In the genomic region with DNA sequence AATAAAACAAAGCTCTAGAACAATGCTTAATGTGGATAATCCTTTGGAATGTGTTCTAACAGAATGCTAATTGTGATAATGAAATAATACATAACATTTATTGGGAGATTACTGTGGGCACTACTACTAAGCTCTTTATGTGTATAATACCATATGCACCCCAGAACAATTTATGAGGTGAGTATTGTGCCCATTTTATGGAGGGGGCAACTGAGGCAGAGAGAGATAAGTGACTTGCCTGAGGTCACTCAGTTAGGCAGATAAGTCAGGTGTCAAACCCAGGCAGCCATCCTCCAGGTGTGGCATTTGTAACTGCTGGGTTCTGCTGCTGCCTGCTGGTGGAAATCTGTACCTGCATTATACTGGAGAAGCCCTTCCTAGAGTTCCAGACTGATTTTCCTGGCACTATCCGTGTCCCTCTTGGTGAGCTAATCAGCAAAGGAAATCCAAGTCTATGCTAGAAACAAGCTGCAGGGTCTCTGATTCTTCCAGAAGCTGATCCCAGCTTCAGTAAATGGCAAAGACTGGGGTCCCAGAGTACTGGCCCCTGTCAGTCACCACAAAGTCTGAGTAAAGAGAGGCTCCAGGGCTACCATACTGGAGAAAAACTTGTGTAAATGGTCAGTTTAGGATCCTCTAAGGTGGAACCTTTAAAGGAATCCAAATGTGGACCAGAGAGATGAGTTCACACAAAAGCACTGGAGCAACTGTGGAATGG, we compare ENCODE assay signal across 9 cellular contexts. TPM values are rescaled to one million over a fixed set of nuclear protein-coding genes. Genes with fewer than 3 reads are reported as not detected.
DNase-seq lines count a peak whose midpoint lies in the region; ATAC-seq, FAIRE-seq and TF ChIP-seq lines count a peak whose summit lies in the region.
"Had no signal": no experiment of that assay in that cellular context is flagged by ENCODE, and none has a peak within 500 bp of the region (broad histone marks: within the 10 kb centered on the region; RNA-seq: fewer than 3 reads in every experiment).

No MANE protein-coding gene starts in this region.

- no peak overlapping the region for H3K4me2 ChIP-seq in H1 (ENCODE audit: insufficient read depth in 1 of 2, low read depth in 2 of 2, low read length in 2 of 2)

- no peak overlapping the region for H3K27ac Mint-ChIP-seq in activated naive CD8-positive, alpha-beta T cell treated with anti-CD3 and anti-CD28 coated beads for 36 hours
- no peak overlapping the region for H3K27ac Mint-ChIP-seq in activated naive CD8-positive, alpha-beta T cell treated with anti-CD3 and anti-CD28 coated beads, Interleukin-2, amount 50 U/mL, for 24 hours
- no peak overlapping the region for H3K27ac Mint-ChIP-seq in nephron
- no peak overlapping the region for H3K27ac Mint-ChIP-seq in activated CD8-positive, alpha-beta memory T cell treated with anti-CD3 and anti-CD28 coated beads, Interleukin-2, amount 10 ng/mL, durations not matched to agents 7 days and 5 days

- no peak overlapping the region for H2BK15ac ChIP-seq in H1 (ENCODE audit: low read length)

- no peaks in the 10 kb centered on the region for H3K23me2 ChIP-seq in H1 (ENCODE audit: low read depth, low read length)

- no peaks in the 10 kb centered on the region for H3K36me3 ChIP-seq in H1 (ENCODE audit: control insufficient read depth in 2 of 4, insufficient read depth in 4 of 4, low read length in 3 of 4)

- POLR2A ChIA-PET in H1 (lab: Charles Lee; ENCODE audit: partially characterized antibody): interaction anchor here (1.2 kb wide), 1 partner anchor 137 kb away, joined by 3 read pairs; no protein-coding TSS in a partner anchor

- CTCF ChIA-PET in H1 (lab: Charles Lee; ENCODE audit: partially characterized antibody): interaction anchor here (0.6 to 6.4 kb wide), 53 partner anchors 9 to 567 kb away, joined by 3 to 116 read pairs (median 4); partner anchors contain the start of genes COPB2 and RBP2
- CTCF ChIA-PET in activated CD8-positive, alpha-beta memory T cell treated with anti-CD3 and anti-CD28 coated beads, Interleukin-2, amount 10 ng/mL, durations not matched to agents 7 days and 5 days (lab: Charles Lee): interaction anchor here (1.3 kb wide), 1 partner anchor 134 kb away, joined by 3 read pairs; no protein-coding TSS in a partner anchor

- H2BK5ac ChIP-seq in H1 (ENCODE audit: low read depth, low read length): no peak overlapping the region

- peaks cover 0 to 3% (median 0%) of the 10 kb centered on the region in 4 experiments; a peak in 1 of 7 replicates for H3K4me1 ChIP-seq in H1 (replicated peaks in 1 of 4; ENCODE audit: control insufficient read depth in 3 of 4, insufficient read depth in 4 of 4, low read length in 3 of 4)

- H4K91ac ChIP-seq in H1 (replicated peaks; ENCODE audit: insufficient read length, low read length): no peak overlapping the region

- H3K27me3 Mint-ChIP-seq in activated naive CD8-positive, alpha-beta T cell treated with anti-CD3 and anti-CD28 coated beads for 36 hours: no peaks in the 10 kb centered on the region
- no peaks in the 10 kb centered on the region for H3K27me3 Mint-ChIP-seq in activated naive CD8-positive, alpha-beta T cell treated with anti-CD3 and anti-CD28 coated beads, Interleukin-2, amount 50 U/mL, for 24 hours
- peaks cover 4% of the 10 kb centered on the region for H3K27me3 Mint-ChIP-seq in nephron (ENCODE audit: low read depth)
- H3K27me3 Mint-ChIP-seq in activated CD8-positive, alpha-beta memory T cell treated with anti-CD3 and anti-CD28 coated beads, Interleukin-2, amount 10 ng/mL, durations not matched to agents 7 days and 5 days: no peaks in the 10 kb centered on the region

- no peaks in the 10 kb centered on the region for H3K9me3 ChIP-seq in H1 (ENCODE audit: insufficient read depth in 2 of 2, low read depth in 1 of 2, low read length in 1 of 2)

- H3K4me1 Mint-ChIP-seq in activated naive CD8-positive, alpha-beta T cell treated with anti-CD3 and anti-CD28 coated beads for 36 hours: no peaks in the 10 kb centered on the region
- no peaks in the 10 kb centered on the region for H3K4me1 Mint-ChIP-seq in activated naive CD8-positive, alpha-beta T cell treated with anti-CD3 and anti-CD28 coated beads, Interleukin-2, amount 50 U/mL, for 24 hours
- peaks cover 19% of the 10 kb centered on the region for H3K4me1 Mint-ChIP-seq in nephron
- no peaks in the 10 kb centered on the region for H3K4me1 Mint-ChIP-seq in activated CD8-positive, alpha-beta memory T cell treated with anti-CD3 and anti-CD28 coated beads, Interleukin-2, amount 10 ng/mL, durations not matched to agents 7 days and 5 days

- no peak overlapping the region for H3K14ac ChIP-seq in H1 (ENCODE audit: insufficient read length)

- no peak overlapping the region for H2BK120ac ChIP-seq in H1 (replicated peaks; ENCODE audit: low read depth, low read length)

- FAIRE-seq in H1 (lab: Jason Lieb, UNC): peak; percentile 96
- FAIRE-seq: G401.6 had no signal

- no peak overlapping the region; a peak in 2 of 7 replicates for H3K9ac ChIP-seq in H1 (replicated peaks in 1 of 4; ENCODE audit: extremely low read depth in 1 of 4, low read depth in 3 of 4, low read length in 3 of 4)

- H2AK5ac ChIP-seq in H1 (ENCODE audit: low read depth, low read length): no peak overlapping the region

- ATAC-seq in activated naive CD8-positive, alpha-beta T cell treated with anti-CD3 and anti-CD28 coated beads, Interleukin-2, amount 50 U/mL, for 24 hours: no peak
- no peak for ATAC-seq in activated CD8-positive, alpha-beta memory T cell treated with anti-CD3 and anti-CD28 coated beads, Interleukin-2, amount 10 ng/mL, durations not matched to agents 7 days and 5 days
- no peak for ATAC-seq in GM21576 (IDR thresholded peaks at IDR 0.05; ENCODE audit: unreplicated experiment)
- no peak for ATAC-seq in HG03571 (IDR thresholded peaks at IDR 0.05; ENCODE audit: unreplicated experiment)

- no peak overlapping the region for H3K4me3 Mint-ChIP-seq in activated naive CD8-positive, alpha-beta T cell treated with anti-CD3 and anti-CD28 coated beads for 36 hours
- H3K4me3 Mint-ChIP-seq in activated naive CD8-positive, alpha-beta T cell treated with anti-CD3 and anti-CD28 coated beads, Interleukin-2, amount 50 U/mL, for 24 hours: no peak overlapping the region
- no peak overlapping the region for H3K4me3 Mint-ChIP-seq in nephron
- H3K4me3 Mint-ChIP-seq in activated CD8-positive, alpha-beta memory T cell treated with anti-CD3 and anti-CD28 coated beads, Interleukin-2, amount 10 ng/mL, durations not matched to agents 7 days and 5 days: no peak overlapping the region

- no peak overlapping the region for H3K27ac ChIP-seq in H1 (ENCODE audit: low read depth, low read length)

- peak; percentile 98 to 99 for TF ChIP-seq RAD21 in H1 (IDR thresholded peaks at IDR 0.05 in 1 of 2, conservative IDR thresholded peaks at IDR 0.05 in 1 of 2; ENCODE audit: low read depth in 2 of 2, low read length in 2 of 2)

- H3K23ac ChIP-seq in H1 (ENCODE audit: insufficient read length): no peak overlapping the region

- no peaks in the 10 kb centered on the region for H3K79me1 ChIP-seq in H1 (ENCODE audit: low read depth, low read length)

- H2AFZ ChIP-seq in H1 (ENCODE audit: low read length): no peak overlapping the region

- H3K18ac ChIP-seq in H1 (ENCODE audit: extremely low read depth, low read length): no peak overlapping the region

- no peak overlapping the region for H2BK12ac ChIP-seq in H1 (ENCODE audit: low read depth, low read length)

- no peak overlapping the region for H3K4me3 ChIP-seq in H1 (ENCODE audit: extremely low read depth in 1 of 4, insufficient read depth in 2 of 4, low read depth in 3 of 4, low read length in 4 of 4)

- TF ChIP-seq CTCF in H1 (IDR thresholded peaks at IDR 0.05; ENCODE audit: control extremely low read depth in 1 of 3, insufficient read depth in 1 of 3, low read depth in 1 of 3, low read length in 3 of 3) (peak; percentile 65 to 96 (median 90)), nephron (IDR thresholded peaks at IDR 0.05; ENCODE audit: unreplicated experiment in 3 of 3) (peak; percentile 53 to 68 (median 58))

- DNase-seq in activated naive CD8-positive, alpha-beta T cell treated with anti-CD3 and anti-CD28 coated beads for 36 hours: peak; percentile 6
- DNase-seq in activated naive CD8-positive, alpha-beta T cell treated with anti-CD3 and anti-CD28 coated beads, Interleukin-2, amount 50 U/mL, for 24 hours: no peak
- peak; percentile 39 for DNase-seq in NCI-H524 treated with DMSO at 0.1 percent for 48 hours (lab: John Stamatoyannopoulos, UW)
- no peak for DNase-seq in H1 (ENCODE audit: low read depth in 1 of 2, low spot score in 2 of 2)
- DNase-seq in activated CD8-positive, alpha-beta memory T cell treated with anti-CD3 and anti-CD28 coated beads, Interleukin-2, amount 10 ng/mL, durations not matched to agents 7 days and 5 days: no peak

- H3K79me2 ChIP-seq in H1 (ENCODE audit: control insufficient read depth in 1 of 2, insufficient read depth in 2 of 2, low read length in 2 of 2): no peaks in the 10 kb centered on the region

- no peak for TF ChIP-seq EP300 in H1 (IDR thresholded peaks at IDR 0.05; ENCODE audit: borderline replicate concordance in 1 of 2, low read depth in 2 of 2, low read length in 2 of 2)

- no peak for TF ChIP-seq POLR2A in H1 (IDR thresholded peaks at IDR 0.05; ENCODE audit: control extremely low read depth in 1 of 2, low read depth in 2 of 2, low read length in 2 of 2)

- no peaks in the 10 kb centered on the region for H3K9me3 Mint-ChIP-seq in activated naive CD8-positive, alpha-beta T cell treated with anti-CD3 and anti-CD28 coated beads for 36 hours
- no peaks in the 10 kb centered on the region for H3K9me3 Mint-ChIP-seq in activated naive CD8-positive, alpha-beta T cell treated with anti-CD3 and anti-CD28 coated beads, Interleukin-2, amount 50 U/mL, for 24 hours
- no peaks in the 10 kb centered on the region for H3K9me3 Mint-ChIP-seq in nephron
- H3K9me3 Mint-ChIP-seq in activated CD8-positive, alpha-beta memory T cell treated with anti-CD3 and anti-CD28 coated beads, Interleukin-2, amount 10 ng/mL, durations not matched to agents 7 days and 5 days (ENCODE audit: low read depth): no peaks in the 10 kb centered on the region

- no peak overlapping the region for H3K4ac ChIP-seq in H1 (replicated peaks; ENCODE audit: insufficient read length, low read depth, low read length)

- 73% methylated on average over 1 of the region's 1 CpG; no CpG with 5 or more reads in 1 of the 2 experiments for WGBS in H1 (ENCODE audit: extremely low coverage in 1 of 2, insufficient coverage in 1 of 2, insufficient read length in 1 of 2, insufficient replicate concordance in 2 of 2, low coverage in 1 of 2, low lambda C conversion rate in 2 of 2, missing lambda C conversion rate in 1 of 2), 2 experiments

- no peaks in the 10 kb centered on the region for H3K36me3 Mint-ChIP-seq in activated naive CD8-positive, alpha-beta T cell treated with anti-CD3 and anti-CD28 coated beads for 36 hours
- no peaks in the 10 kb centered on the region for H3K36me3 Mint-ChIP-seq in activated naive CD8-positive, alpha-beta T cell treated with anti-CD3 and anti-CD28 coated beads, Interleukin-2, amount 50 U/mL, for 24 hours (ENCODE audit: low read depth)
- no peaks in the 10 kb centered on the region for H3K36me3 Mint-ChIP-seq in nephron (ENCODE audit: low read depth)
- H3K36me3 Mint-ChIP-seq in activated CD8-positive, alpha-beta memory T cell treated with anti-CD3 and anti-CD28 coated beads, Interleukin-2, amount 10 ng/mL, durations not matched to agents 7 days and 5 days: no peaks in the 10 kb centered on the region

- H4K5ac ChIP-seq in H1 (ENCODE audit: insufficient read length, low read depth, low read length): no peak overlapping the region

- no peak overlapping the region; the same call in 1 of the 2 replicates for H4K8ac ChIP-seq in H1 (ENCODE audit: extremely low read depth, insufficient read depth, low read length)

- H4K20me1 ChIP-seq in H1 (replicated peaks in 1 of 2; ENCODE audit: control insufficient read depth in 1 of 2, insufficient read depth in 2 of 2, low read length in 2 of 2): no peaks in the 10 kb centered on the region

- no peaks in the 10 kb centered on the region for H3K27me3 ChIP-seq in H1 (replicated peaks in 1 of 4; ENCODE audit: control insufficient read depth in 3 of 4, extremely low read depth in 1 of 4, insufficient read depth in 3 of 4, low read length in 3 of 4)

- no peak overlapping the region for H2BK20ac ChIP-seq in H1 (ENCODE audit: low read length)

- no peak overlapping the region for H3K56ac ChIP-seq in H1 (replicated peaks; ENCODE audit: insufficient read length, low read depth, low read length)

RNA-seq across cellular contexts. Expression of gene RBP1, which starts 22.6 kb away (rescaled TPM):
- not detected for total RNA-seq in activated naive CD8-positive, alpha-beta T cell treated with anti-CD3 and anti-CD28 coated beads for 36 hours
- 47.8 and 56.6 TPM in 2 replicates for total RNA-seq in H1 (2021; fragmentation: NEBNext Ultra II Directional; extraction: Animal tissue kit (Norgen Biotek cat#: 25700))
- 54.5 and 79.4 TPM in 2 replicates for polyA plus RNA-seq in H1 (2011; rRNA removed)
- polyA plus RNA-seq in H1 (2011; cell fraction: cytosol; rRNA removed): 84.5 TPM
- polyA plus RNA-seq in H1 (2011; cell fraction: nucleus; rRNA removed): 34.5 TPM
- 57.6 to 87.8 TPM (median 79.2 TPM) in 4 replicates for polyA plus RNA-seq in H1 (2012, experiment 1 of 2)
- 41.5 TPM for polyA plus RNA-seq in H1 (2012, experiment 2 of 2)
- 44.4 TPM for polyA plus RNA-seq in H1 (2013, experiment 1 of 2)
- polyA plus RNA-seq in H1 (2013, experiment 2 of 2): 47.2 TPM
- polyA minus RNA-seq in H1 (2011; rRNA and poly(A)+ RNA removed): 24.6 and 35.3 TPM in 2 replicates
- polyA minus RNA-seq in H1 (2011; cell fraction: cytosol; rRNA and poly(A)+ RNA removed): 8.4 TPM
- polyA minus RNA-seq in H1 (2011; cell fraction: nucleus; rRNA and poly(A)+ RNA removed): 14.8 TPM
- total RNA-seq in activated CD8-positive, alpha-beta memory T cell treated with anti-CD3 and anti-CD28 coated beads, Interleukin-2, amount 10 ng/mL, durations not matched to agents 7 days and 5 days: not detected

Comparison
In these comparisons a context has a peak if more than half of its experiments do, and no peak if none do; other contexts are left out.
1. DNase-seq: peak in activated naive CD8-positive, alpha-beta T cell treated with anti-CD3 and anti-CD28 coated beads for 36 hours (single experiment) and NCI-H524 treated with DMSO at 0.1 percent for 48 hours (single experiment); none in activated naive CD8-positive, alpha-beta T cell treated with anti-CD3 and anti-CD28 coated beads, Interleukin-2, amount 50 U/mL, for 24 hours (single experiment), H1 (0 of 2) and activated CD8-positive, alpha-beta memory T cell treated with anti-CD3 and anti-CD28 coated beads, Interleukin-2, amount 10 ng/mL, durations not matched to agents 7 days and 5 days (single experiment).
2. RNA of gene RBP1, which starts 22.6 kb away (total RNA-seq): 47.8 to 56.6 TPM in H1; not detected in activated naive CD8-positive, alpha-beta T cell treated with anti-CD3 and anti-CD28 coated beads for 36 hours and not detected in activated CD8-positive, alpha-beta memory T cell treated with anti-CD3 and anti-CD28 coated beads, Interleukin-2, amount 10 ng/mL, durations not matched to agents 7 days and 5 days; every median in the first group is over 10 times any median in the second.